In the genomic region with DNA sequence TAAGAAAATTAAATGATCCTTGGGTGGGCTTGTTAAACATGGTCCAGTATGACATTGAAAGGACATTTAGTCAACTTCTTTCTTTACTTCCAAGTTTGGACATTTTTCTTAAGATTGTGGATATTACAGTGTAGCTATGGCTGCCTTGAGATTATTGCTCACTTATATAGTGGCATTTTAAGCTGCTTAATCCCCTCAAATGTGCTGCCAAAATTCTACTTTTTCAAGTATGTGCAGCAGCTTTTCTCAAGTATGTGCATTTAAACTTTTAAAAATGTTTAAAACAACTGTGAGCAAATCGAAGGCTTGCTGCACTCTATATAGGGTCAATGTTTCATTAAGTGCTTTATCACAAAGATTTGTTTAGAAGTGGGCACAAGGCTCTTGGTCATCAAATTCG, we compare ENCODE assay signal across 22 cellular contexts.
"Had no signal": no experiment of that assay in that cellular context is flagged by ENCODE, and none has a peak within 500 bp of the region (broad histone marks: within the 10 kb centered on the region; RNA-seq: fewer than 3 reads in every experiment).

No MANE protein-coding gene starts in this region.

- H3K4me3 ChIP-seq: heart right ventricle, left lung, lower lobe of right lung, uterus had no signal

- DNase-seq: activated CD4-positive, alpha-beta memory T cell treated with anti-CD3 and anti-CD28 coated beads for 36 hours; activated CD4-positive, alpha-beta T cell treated with anti-CD3 and anti-CD28 coated beads for 48 hours; activated CD8-positive, alpha-beta memory T cell treated with anti-CD3 and anti-CD28 coated beads, Interleukin-2, amount 50 U/mL, for 4 hours; activated effector memory CD4-positive, alpha-beta T cell treated with anti-CD3 and anti-CD28 coated beads, Interleukin-2, amount 50 U/mL, for 16 hours; activated naive CD4-positive, alpha-beta T cell treated with anti-CD3 and anti-CD28 coated beads for 36 hours; activated naive CD8-positive, alpha-beta T cell treated with anti-CD3 and anti-CD28 coated beads for 36 hours; activated T-cell treated with anti-CD3 and anti-CD28 coated beads, Interleukin-2, amount 50 U/mL, for 1 hour; amniotic stem cell; caudate nucleus; foreskin keratinocyte; heart right ventricle; left lung; lower lobe of right lung; mesenchymal stem cell; stimulated activated CD4-positive, alpha-beta T cell treated with anti-CD3 and anti-CD28 coated beads, Interleukin-12 subunit alpha, Interleukin-12 subunit beta, amount 100 ng/mL, for 4 hours; stimulated activated CD4-positive, alpha-beta T cell treated with anti-CD3 and anti-CD28 coated beads, Interleukin-4, amount 100 ng/mL, for 1 hour; T-helper 9 cell; uterus; WERI-Rb-1 had no signal

- H3K9me3 ChIP-seq: heart right ventricle, left lung, lower lobe of right lung, uterus had no signal

- H3K27me3 ChIP-seq: foreskin keratinocyte, heart right ventricle, left lung, uterus had no signal

- H3K36me3 ChIP-seq: heart right ventricle, left lung, lower lobe of right lung, uterus, WERI-Rb-1 had no signal

- FAIRE-seq: endothelial cell of umbilical vein, islet of Langerhans, TTC549 had no signal

- H3K27ac ChIP-seq: foreskin keratinocyte, heart right ventricle, left lung, lower lobe of right lung, uterus, WERI-Rb-1 had no signal
